In genomic region chr5:39640552-39640951, GRCh38 we compare ENCODE assay signal across 15 cellular contexts.
DNase-seq lines count a peak whose midpoint lies in the region; ATAC-seq and TF ChIP-seq lines count a peak whose summit lies in the region.
"Had no signal": no experiment of that assay in that cellular context is flagged by ENCODE, and none has a peak within 500 bp of the region (broad histone marks: within the 10 kb centered on the region; RNA-seq: fewer than 3 reads in every experiment).

No MANE protein-coding gene starts in this region.

- no peaks in the 10 kb centered on the region for H3K79me2 ChIP-seq in OCI-LY3 (ENCODE audit: low read length)

- no peak overlapping the region for H2AFZ ChIP-seq in OCI-LY3 (ENCODE audit: low read depth, low read length)

- H3K36me3 ChIP-seq in OCI-LY3 (replicated peaks; ENCODE audit: low read depth, low read length): peaks cover 25% of the 10 kb centered on the region
- H3K36me3 ChIP-seq in tibial artery: no peaks in the 10 kb centered on the region
- H3K36me3 ChIP-seq: BLaER1 had no signal

- no peaks in the 10 kb centered on the region for H3K4me1 Mint-ChIP-seq in natural killer cell treated with Interleukin-12 subunit alpha and Interleukin-12 subunit beta and Interleukin-15 and Interleukin-18, amount 100 ng/mL, for 72 hours (ENCODE audit: low read depth in 2 of 2)
- H3K4me1 Mint-ChIP-seq: stimulated activated naive CD8-positive, alpha-beta T cell treated with anti-CD3 and anti-CD28 coated beads, Interleukin-15, amount 100 ng/mL, for 72 hours had no signal

- H3K4me3 ChIP-seq in OCI-LY3 (ENCODE audit: low read length) (peak overlapping the region; percentile 10; the same call in 1 of the 2 replicates), tibial artery (no peak overlapping the region)
- H3K4me3 ChIP-seq: BLaER1, mucosa of descending colon had no signal

- peak overlapping the region; percentile 96 for H3K27ac ChIP-seq in OCI-LY3 (ENCODE audit: low read length)
- no peak overlapping the region for H3K27ac ChIP-seq in tibial artery
- H3K27ac ChIP-seq: BLaER1 had no signal

- H3K9me3 ChIP-seq in OCI-LY3 (ENCODE audit: insufficient read depth, low read length): 0 out of 2 replicates have a peak, but pooled peaks cover 5% of the 10 kb centered on the region
- no peaks in the 10 kb centered on the region for H3K9me3 ChIP-seq in tibial artery
- H3K9me3 ChIP-seq: mucosa of descending colon had no signal

- H3K27me3 Mint-ChIP-seq in natural killer cell treated with Interleukin-12 subunit alpha and Interleukin-12 subunit beta and Interleukin-15 and Interleukin-18, amount 100 ng/mL, for 72 hours: peaks cover 23% of the 10 kb centered on the region in 2 donors
- H3K27me3 Mint-ChIP-seq: progenitor cell of endocrine pancreas; stimulated activated naive CD8-positive, alpha-beta T cell treated with anti-CD3 and anti-CD28 coated beads, Interleukin-15, amount 100 ng/mL, for 72 hours had no signal

- H3K27me3 ChIP-seq in OCI-LY3 (ENCODE audit: low read depth, low read length) (no peaks in the 10 kb centered on the region), tibial artery (no peaks in the 10 kb centered on the region)
- H3K27me3 ChIP-seq: BLaER1 had no signal

- intact Hi-C loops in tibial artery (cut with DNase I; ENCODE audit: low total_unique reads): no loop called here
- intact Hi-C loops in head of caudate nucleus (cut with DNase I): no loop called here

- no peaks in the 10 kb centered on the region for H3K36me3 Mint-ChIP-seq in natural killer cell treated with Interleukin-12 subunit alpha and Interleukin-12 subunit beta and Interleukin-15 and Interleukin-18, amount 100 ng/mL, for 72 hours

- no peak for TF ChIP-seq CTCF in OCI-LY3 (IDR thresholded peaks at IDR 0.05; ENCODE audit: low read depth, low read length)
- TF ChIP-seq CTCF in tibial artery (IDR thresholded peaks at IDR 0.05): no peak

- peak overlapping the region; percentile 43 for H3K4me2 ChIP-seq in OCI-LY3 (ENCODE audit: low read length)
- H3K4me2 ChIP-seq: BLaER1 had no signal

- H3K27ac Mint-ChIP-seq in natural killer cell treated with Interleukin-12 subunit alpha and Interleukin-12 subunit beta and Interleukin-15 and Interleukin-18, amount 100 ng/mL, for 72 hours: no peak overlapping the region
- H3K27ac Mint-ChIP-seq: progenitor cell of endocrine pancreas; stimulated activated naive CD8-positive, alpha-beta T cell treated with anti-CD3 and anti-CD28 coated beads, Interleukin-15, amount 100 ng/mL, for 72 hours had no signal

- DNase-seq in tibial artery (no peak), head of caudate nucleus (no peak)
- no peak for DNase-seq in activated T-cell treated with anti-CD3 and anti-CD28 coated beads, Interleukin-2, amount 50 U/mL, for 48 hours
- no peak for DNase-seq in natural killer cell treated with Interleukin-12 subunit alpha and Interleukin-12 subunit beta and Interleukin-15 and Interleukin-18, amount 100 ng/mL, for 72 hours (ENCODE audit: low spot score)
- DNase-seq: activated CD4-positive, CD25-positive, alpha-beta regulatory T cell treated with anti-CD3 and anti-CD28 coated beads, Interleukin-2, amount 50 U/mL, for 72 hours; activated T-cell treated with anti-CD3 and anti-CD28 coated beads, Interleukin-2, amount 50 U/mL, for 4 hours; anterior cingulate cortex; mucosa of descending colon; stimulated activated naive CD8-positive, alpha-beta T cell treated with anti-CD3 and anti-CD28 coated beads, Interleukin-15, amount 100 ng/mL, for 72 hours had no signal

- no peak overlapping the region for H3K4me3 Mint-ChIP-seq in natural killer cell treated with Interleukin-12 subunit alpha and Interleukin-12 subunit beta and Interleukin-15 and Interleukin-18, amount 100 ng/mL, for 72 hours
- H3K4me3 Mint-ChIP-seq: activated T-cell treated with anti-CD3 and anti-CD28 coated beads, Interleukin-2, amount 50 U/mL, for 4 hours; stimulated activated naive CD8-positive, alpha-beta T cell treated with anti-CD3 and anti-CD28 coated beads, Interleukin-15, amount 100 ng/mL, for 72 hours had no signal

- H3K9me3 Mint-ChIP-seq in natural killer cell treated with Interleukin-12 subunit alpha and Interleukin-12 subunit beta and Interleukin-15 and Interleukin-18, amount 100 ng/mL, for 72 hours: peaks cover 3% of the 10 kb centered on the region
- H3K9me3 Mint-ChIP-seq: activated T-cell treated with anti-CD3 and anti-CD28 coated beads, Interleukin-2, amount 50 U/mL, for 4 hours; stimulated activated naive CD8-positive, alpha-beta T cell treated with anti-CD3 and anti-CD28 coated beads, Interleukin-15, amount 100 ng/mL, for 72 hours had no signal

- H4K20me1 ChIP-seq in OCI-LY3 (ENCODE audit: insufficient read depth, low read length): no peaks in the 10 kb centered on the region
- H4K20me1 ChIP-seq: BLaER1 had no signal

- H3K9ac ChIP-seq in OCI-LY3 (ENCODE audit: low read length): peak overlapping the region; percentile 46
- H3K9ac ChIP-seq: BLaER1 had no signal

- ATAC-seq in GM18909 (IDR thresholded peaks at IDR 0.05; ENCODE audit: poor library complexity, unreplicated experiment) (peak; percentile 93), GM21529 (IDR thresholded peaks at IDR 0.05; ENCODE audit: unreplicated experiment) (peak; percentile 98), HG03045 (IDR thresholded peaks at IDR 0.05; ENCODE audit: unreplicated experiment) (peak; percentile 95)
- no peak for ATAC-seq in natural killer cell treated with Interleukin-12 subunit alpha and Interleukin-12 subunit beta and Interleukin-15 and Interleukin-18, amount 100 ng/mL, for 72 hours
- ATAC-seq: activated T-cell treated with anti-CD3 and anti-CD28 coated beads, Interleukin-2, amount 50 U/mL, for 4 hours; stimulated activated naive CD8-positive, alpha-beta T cell treated with anti-CD3 and anti-CD28 coated beads, Interleukin-15, amount 100 ng/mL, for 72 hours had no signal

- H3K4me1 ChIP-seq in OCI-LY3 (ENCODE audit: low read length): peaks cover 34% of the 10 kb centered on the region
- H3K4me1 ChIP-seq in tibial artery: no peaks in the 10 kb centered on the region
- H3K4me1 ChIP-seq: BLaER1 had no signal

Comparison
In these comparisons a context has a peak if more than half of its experiments do, and no peak if none do; other contexts are left out.
1. ATAC-seq: peak in GM18909 (single experiment), GM21529 (single experiment) and HG03045 (single experiment); none in natural killer cell treated with Interleukin-12 subunit alpha and Interleukin-12 subunit beta and Interleukin-15 and Interleukin-18, amount 100 ng/mL, for 72 hours (0 of 2).